21 cellular contexts compared by ENCODE assay signal in the genomic region with DNA sequence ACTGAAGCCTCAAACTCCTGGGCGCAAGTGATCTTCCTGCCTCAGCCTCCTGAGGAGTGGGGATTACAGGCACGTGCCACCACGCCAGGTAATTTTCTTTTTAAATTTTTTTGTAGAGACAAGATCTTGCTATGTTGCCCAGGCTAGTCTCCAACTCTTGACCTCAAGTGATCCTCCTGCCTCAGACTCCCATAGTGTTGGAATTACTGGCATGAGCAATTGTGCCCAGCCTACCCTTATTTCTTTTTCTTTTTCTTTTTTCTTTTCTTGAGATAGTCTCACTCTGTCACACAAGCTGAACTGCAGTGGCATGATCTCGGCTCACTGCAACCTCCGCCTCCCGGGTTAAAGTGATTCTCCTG.
"Had no signal": no experiment of that assay in that cellular context is flagged by ENCODE, and none has a peak within 500 bp of the region (broad histone marks: within the 10 kb centered on the region; RNA-seq: fewer than 3 reads in every experiment).

No MANE protein-coding gene starts in this region.

- H3K36me3 ChIP-seq: thyroid gland had no signal

- ATAC-seq: esophagus mucosa; left colon; naive thymus-derived CD4-positive, alpha-beta T cell; right cardiac atrium had no signal

- H3K4me1 ChIP-seq: breast epithelium, stomach, thyroid gland had no signal

- H3K27me3 Mint-ChIP-seq: memory B cell; naive thymus-derived CD4-positive, alpha-beta T cell had no signal

- H3K27ac Mint-ChIP-seq: memory B cell had no signal

- H3K4me3 ChIP-seq: breast epithelium, stomach, thyroid gland had no signal

- DNase-seq: activated CD4-positive, alpha-beta T cell treated with anti-CD3 and anti-CD28 coated beads for 4 hours; activated CD4-positive, alpha-beta T cell treated with anti-CD3 and anti-CD28 coated beads, Interleukin-2, amount 50 U/mL, for 4 hours; activated gamma-delta T cell treated with Interleukin-2 at 50 U/mL for 16 hours; activated naive CD4-positive, alpha-beta T cell treated with anti-CD3 and anti-CD28 coated beads, Interleukin-2, amount 50 U/mL, for 16 hours; central memory CD4-positive, alpha-beta T cell; head of caudate nucleus; hypothalamus; immature natural killer cell; kidney; left colon; midbrain; naive thymus-derived CD4-positive, alpha-beta T cell; nucleus accumbens; right cardiac atrium; stimulated activated CD4-positive, alpha-beta T cell treated with anti-CD3 and anti-CD28 coated beads, Interleukin-2, amount 100 ng/mL, for 48 hours; stomach; T-helper 1 cell; thyroid gland had no signal

- H3K27ac ChIP-seq: breast epithelium, stomach, thyroid gland had no signal

- H3K4me3 Mint-ChIP-seq: immature natural killer cell; memory B cell; naive thymus-derived CD4-positive, alpha-beta T cell had no signal

- H3K9me3 Mint-ChIP-seq: immature natural killer cell, memory B cell had no signal

- H3K9me3 ChIP-seq: breast epithelium, stomach, thyroid gland had no signal

- H3K27me3 ChIP-seq: breast epithelium, stomach, thyroid gland had no signal
